ENCODE assay signal across 8 cellular contexts in genomic region chr10:43648392-43649148, GRCh38. TPM values are rescaled to one million over a fixed set of nuclear protein-coding genes. Genes with fewer than 3 reads are reported as not detected.
DNase-seq lines count a peak whose midpoint lies in the region; ATAC-seq and TF ChIP-seq lines count a peak whose summit lies in the region.

Gene ZNF32 (minus strand): TSS chr10:43648881. CDS start chr10:43646133, 2,748 bp downstream.

- ATAC-seq in GM19023 (IDR thresholded peaks at IDR 0.05; ENCODE audit: unreplicated experiment) (peak; percentile 99), HG03175 (IDR thresholded peaks at IDR 0.05; ENCODE audit: unreplicated experiment) (peak; percentile 100), right lobe of liver (peak; percentile 99)

- intact Hi-C loops in right lobe of liver (cut with DNase I) = no loop called here

- no peak for TF ChIP-seq CTCF in right lobe of liver (IDR thresholded peaks at IDR 0.05)

- peak; percentile 62 for TF ChIP-seq POLR2A in right lobe of liver (IDR thresholded peaks at IDR 0.05)

- no peaks in the 10 kb centered on the region for H3K27me3 ChIP-seq in right lobe of liver

- peaks cover 0 to 3% (median 0%) of the 10 kb centered on the region in 4 donors for H3K4me1 ChIP-seq in right lobe of liver

- peak; percentile 87 for DNase-seq in Ammon's horn (ENCODE audit: low spot score)
- DNase-seq in NCI-H510A treated with DMSO at 0.1 percent for 48 hours (lab: John Stamatoyannopoulos, UW) = peak; percentile 52
- DNase-seq in activated CD4-positive, alpha-beta T cell treated with anti-CD3 and anti-CD28 coated beads, Interleukin-2, amount 50 U/mL, for 48 hours = peak; percentile 79 to 82
- peak; percentile 54 to 86 for DNase-seq in dermis microvascular lymphatic vessel endothelial cell (ENCODE audit: low read depth in 2 of 2)
- peak; percentile 89 for DNase-seq in right lobe of liver
- DNase-seq in stimulated activated CD4-positive, alpha-beta T cell treated with anti-CD3 and anti-CD28 coated beads, Interleukin-4, amount 100 ng/mL, for 1 hour = peak; percentile 82

- peak within 1 kb of the TSS; percentile 80 to 82 (median 82) for H3K27ac ChIP-seq in right lobe of liver

- WGBS in right lobe of liver (ENCODE audit: insufficient coverage, low coverage, low lambda C conversion rate, missing lambda C conversion rate) = 1% methylated on average over 11 of the region's 89 CpGs

- H3K4me3 ChIP-seq in right lobe of liver = peak within 1 kb of the TSS; percentile 88 to 96 (median 91)

- peaks cover 0 to 22% (median 14%) of the 10 kb centered on the region in 4 donors for H3K36me3 ChIP-seq in right lobe of liver

- peaks cover 3 to 21% (median 14%) of the 10 kb centered on the region in 4 donors for H3K9me3 ChIP-seq in right lobe of liver

RNA-seq across cellular contexts. Expression of gene ZNF32, which starts in this region (rescaled TPM):
- 16.3 and 23.4 TPM in 2 replicates for total RNA-seq in dermis microvascular lymphatic vessel endothelial cell
- total RNA-seq in right lobe of liver = 10 to 100 TPM; 10.9 to 20.4 (median 15.3) TPM

Comparison
In these comparisons a context has a peak if more than half of its experiments do, and no peak if none do; other contexts are left out.
1. Peak in every context shown above with its lines: DNase-seq, ATAC-seq, H3K4me3 ChIP-seq and H3K27ac ChIP-seq.